ENCODE assay signal across 8 cellular contexts in the genomic region with DNA sequence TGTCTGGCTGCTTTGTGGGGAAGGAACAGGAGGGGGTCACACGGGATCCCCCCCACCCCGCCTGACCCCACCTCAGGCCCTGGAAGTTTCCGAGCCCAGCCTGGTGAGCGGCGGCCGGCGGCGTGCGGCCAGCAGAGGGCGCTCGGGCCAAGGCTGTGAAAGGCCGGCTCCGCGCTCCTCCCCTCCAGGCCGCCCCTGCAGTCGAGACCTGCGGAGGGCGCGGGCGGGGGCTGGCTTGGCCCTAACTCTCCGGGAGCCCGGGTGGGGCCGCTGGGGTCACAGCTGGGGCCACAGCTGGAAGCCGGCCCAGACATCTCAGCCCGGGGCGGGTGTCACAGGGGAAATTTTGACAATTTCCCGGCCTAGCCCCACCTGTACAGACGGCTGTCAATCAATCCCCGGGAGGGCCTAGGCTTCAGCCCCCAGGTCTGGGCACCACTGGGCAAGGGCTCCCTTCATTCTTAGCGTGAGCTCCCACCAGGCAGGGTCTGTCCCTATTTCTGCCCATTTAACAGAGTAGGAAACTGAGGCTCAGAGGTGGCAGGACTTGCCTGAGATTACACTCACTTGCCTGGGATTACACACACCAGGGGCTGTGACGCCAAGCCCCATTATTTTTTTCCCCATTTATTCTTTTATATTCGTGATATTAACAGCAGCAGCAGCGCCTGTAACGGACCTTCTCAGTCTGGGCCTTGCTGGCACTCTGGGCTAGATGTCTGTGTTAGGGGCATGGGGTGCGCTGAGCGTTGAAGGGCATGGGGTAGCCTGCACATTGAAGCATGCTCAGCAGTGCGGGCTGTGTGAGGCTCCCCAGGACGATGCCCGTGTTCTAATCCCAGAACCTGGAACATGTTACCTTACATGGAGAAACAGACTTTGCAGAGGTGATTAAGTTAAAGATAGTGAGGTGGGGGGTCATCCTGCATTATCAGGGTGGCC. TPM values are rescaled to one million over a fixed set of nuclear protein-coding genes. Genes with fewer than 3 reads are reported as not detected.
DNase-seq lines count a peak whose midpoint lies in the region; ATAC-seq lines count a peak whose summit lies in the region.

No MANE protein-coding gene starts in this region.

- H3K4me1 ChIP-seq in BLaER1 treated with 17β-estradiol and CSF1 and Interleukin-3, amounts not matched to agents 10 nM and 100 nM: peaks cover 5 to 27% (median 22%) of the 10 kb centered on the region in 10 experiments; a peak in 17 of 20 replicates

- DNase-seq in NCI-H146 treated with DMSO at 0.1 percent for 48 hours (lab: John Stamatoyannopoulos, UW; ENCODE audit: unreplicated experiment): peak; percentile 40
- peak; percentile 63 for DNase-seq in activated CD4-positive, alpha-beta T cell treated with anti-CD3 and anti-CD28 coated beads for 1 hour
- peak; percentile 60 for DNase-seq in central memory CD4-positive, alpha-beta T cell
- peak; percentile 75 for DNase-seq in left lobe of liver (ENCODE audit: low spot score)
- peak; percentile 38 to 67 (median 56) for DNase-seq in stimulated activated CD4-positive, alpha-beta T cell treated with anti-CD3 and anti-CD28 coated beads, TNF-alpha, amount 100 ng/mL, for 24 hours (ENCODE audit: low read depth in 3 of 3)

- peak overlapping the region in 4 of 10 experiments; percentile 27 to 51 (median 35); a peak in 4 of 20 replicates for H3K4me3 ChIP-seq in BLaER1 treated with 17β-estradiol and CSF1 and Interleukin-3, amounts not matched to agents 10 nM and 100 nM

- H3K4me2 ChIP-seq in BLaER1 treated with 17β-estradiol and CSF1 and Interleukin-3, amounts not matched to agents 10 nM and 100 nM: peak overlapping the region; percentile 53 to 93 (median 79)

- peaks cover 0 to 16% (median 0%) of the 10 kb centered on the region in 11 experiments; a peak in 3 of 22 replicates for H4K20me1 ChIP-seq in BLaER1 treated with 17β-estradiol and CSF1 and Interleukin-3, amounts not matched to agents 10 nM and 100 nM

- peak overlapping the region in 6 of 11 experiments; percentile 40 to 63 (median 53); a peak in 10 of 22 replicates for H3K9ac ChIP-seq in BLaER1 treated with 17β-estradiol and CSF1 and Interleukin-3, amounts not matched to agents 10 nM and 100 nM

- no peaks in the 10 kb centered on the region for H3K9me3 ChIP-seq in BLaER1 treated with 17β-estradiol and CSF1 and Interleukin-3, amounts not matched to agents 10 nM and 100 nM (replicated peaks in 1 of 11)

- H3K27ac ChIP-seq in BLaER1 treated with 17β-estradiol and CSF1 and Interleukin-3, amounts not matched to agents 10 nM and 100 nM: no peak overlapping the region

- no peaks in the 10 kb centered on the region for H3K36me3 ChIP-seq in BLaER1 treated with 17β-estradiol and CSF1 and Interleukin-3, amounts not matched to agents 10 nM and 100 nM

- peak; percentile 45 for ATAC-seq in GM19463 (IDR thresholded peaks at IDR 0.05; ENCODE audit: unreplicated experiment)
- peak; percentile 59 for ATAC-seq in left lobe of liver
- no peak for ATAC-seq in HG03025 (IDR thresholded peaks at IDR 0.05; ENCODE audit: low FRiP score, unreplicated experiment)

- H3K27me3 ChIP-seq in BLaER1 treated with 17β-estradiol and CSF1 and Interleukin-3, amounts not matched to agents 10 nM and 100 nM: no peaks in the 10 kb centered on the region

RNA-seq across cellular contexts. Expression of a gene that starts 23.0 kb away (rescaled TPM):
- 0.08 TPM for total RNA-seq in left lobe of liver

RNA-seq across cellular contexts. Expression of a gene that starts 36.4 kb away (rescaled TPM):
- total RNA-seq in left lobe of liver: 1,004 TPM
